In the genomic region with DNA sequence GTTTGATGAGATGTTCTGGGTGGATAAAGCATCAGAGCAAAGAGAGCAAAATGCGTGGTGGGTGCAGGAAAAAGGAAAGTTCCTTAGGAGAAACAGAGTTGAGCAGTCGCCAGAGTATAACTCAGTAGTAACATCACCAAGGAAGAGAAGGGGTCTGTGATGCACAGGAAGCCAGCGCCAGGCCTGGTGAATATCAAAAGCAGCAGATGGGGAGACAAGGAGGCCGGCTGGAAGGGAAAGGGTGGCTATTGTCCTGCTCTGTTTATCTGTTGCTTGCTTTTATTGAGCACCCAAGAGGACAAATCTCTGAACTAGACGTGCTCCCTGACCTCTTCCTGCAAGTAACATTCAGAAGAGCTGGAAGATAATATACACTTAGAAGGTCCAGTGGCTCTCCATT, we compare ENCODE assay signal across 29 cellular contexts.
"Had no signal": no experiment of that assay in that cellular context is flagged by ENCODE, and none has a peak within 500 bp of the region (broad histone marks: within the 10 kb centered on the region; RNA-seq: fewer than 3 reads in every experiment).

No MANE protein-coding gene starts in this region.

- DNase-seq: activated CD4-positive, alpha-beta T cell treated with anti-CD3 and anti-CD28 coated beads, Interleukin-2, amount 50 U/mL, for 1 hour; activated CD4-positive, CD25-positive, alpha-beta regulatory T cell treated with anti-CD3 and anti-CD28 coated beads, Interleukin-2, amount 50 U/mL, for 72 hours; activated CD8-positive, alpha-beta T cell treated with anti-CD3 and anti-CD28 coated beads for 36 hours; activated T-cell treated with anti-CD3 and anti-CD28 coated beads, Interleukin-2, amount 50 U/mL, for 4 hours; anterior cingulate cortex; endodermal cell; foreskin fibroblast; head of caudate nucleus; hippocampal formation; left lung; lower lobe of right lung; mesenchymal stem cell; mucosa of descending colon; nephron progenitor cell; right lobe of liver; stimulated activated CD4-positive, alpha-beta T cell treated with anti-CD3 and anti-CD28 coated beads, Interleukin-2, amount 100 ng/mL, for 48 hours; stimulated activated naive CD8-positive, alpha-beta T cell treated with anti-CD3 and anti-CD28 coated beads, Interleukin-15, Interleukin-2, amounts not matched to agents 100 U/mL and 50 U/mL, for 24 hours; T-helper 17 cell; T1000; upper lobe of left lung; WERI-Rb-1 had no signal

- H3K27me3 ChIP-seq: left lung, right lobe of liver, upper lobe of left lung, vagina had no signal

- H3K36me3 ChIP-seq: left lung, lower lobe of right lung, neutrophil, right lobe of liver, thoracic aorta, upper lobe of left lung, vagina, WERI-Rb-1 had no signal

- H3K4me3 Mint-ChIP-seq: activated CD8-positive, alpha-beta T cell treated with anti-CD3 and anti-CD28 coated beads for 36 hours; activated naive CD4-positive, alpha-beta T cell treated with anti-CD3 and anti-CD28 coated beads, Interleukin-2, amount 50 U/mL, for 24 hours; activated T-cell treated with anti-CD3 and anti-CD28 coated beads, Interleukin-2, amount 50 U/mL, for 4 hours; central memory CD8-positive, alpha-beta T cell; dendritic cell treated with granulocyte-macrophage colony-stimulating factor and Interleukin-4, amounts not matched to agents 40 ng/mL and 50 ng/mL, for 4 days; endodermal cell; nephron progenitor cell; T-helper 17 cell had no signal

- H3K4me1 ChIP-seq: left lung, lower lobe of right lung, right lobe of liver, upper lobe of left lung, vagina had no signal

- H3K27ac Mint-ChIP-seq: activated CD8-positive, alpha-beta T cell treated with anti-CD3 and anti-CD28 coated beads for 36 hours; activated naive CD4-positive, alpha-beta T cell treated with anti-CD3 and anti-CD28 coated beads, Interleukin-2, amount 50 U/mL, for 24 hours; activated T-helper 2 cell treated with anti-CD3 and anti-CD28 coated beads, Interferon-gamma antibody, Interleukin-2, Interleukin-4, amounts not matched to agents 10 μg/mL and 5 μg/mL and 100 μg/mL, durations not matched to agents 14 hours and 24 hours and 36 hours; dendritic cell treated with granulocyte-macrophage colony-stimulating factor and Interleukin-4, amounts not matched to agents 40 ng/mL and 50 ng/mL, for 4 days; endodermal cell; nephron progenitor cell; T-helper 17 cell had no signal

- H3K27ac ChIP-seq: left lung, lower lobe of right lung, neutrophil, right lobe of liver, thoracic aorta, upper lobe of left lung, vagina, WERI-Rb-1 had no signal

- ATAC-seq: activated CD8-positive, alpha-beta T cell treated with anti-CD3 and anti-CD28 coated beads for 36 hours; activated T-cell treated with anti-CD3 and anti-CD28 coated beads, Interleukin-2, amount 50 U/mL, for 4 hours; left lung; lower lobe of right lung; mucosa of descending colon; right lobe of liver; stimulated activated naive CD8-positive, alpha-beta T cell treated with anti-CD3 and anti-CD28 coated beads, Interleukin-15, Interleukin-2, amounts not matched to agents 100 U/mL and 50 U/mL, for 24 hours; T-helper 17 cell had no signal

- H3K9me3 ChIP-seq: left lung, lower lobe of right lung, mucosa of descending colon, neutrophil, right lobe of liver, thoracic aorta, upper lobe of left lung, vagina had no signal

- H3K9me3 Mint-ChIP-seq: activated CD8-positive, alpha-beta T cell treated with anti-CD3 and anti-CD28 coated beads for 36 hours; activated naive CD4-positive, alpha-beta T cell treated with anti-CD3 and anti-CD28 coated beads, Interleukin-2, amount 50 U/mL, for 24 hours; activated T-cell treated with anti-CD3 and anti-CD28 coated beads, Interleukin-2, amount 50 U/mL, for 4 hours; activated T-helper 2 cell treated with anti-CD3 and anti-CD28 coated beads, Interferon-gamma antibody, Interleukin-2, Interleukin-4, amounts not matched to agents 10 μg/mL and 5 μg/mL and 100 μg/mL, durations not matched to agents 14 hours and 24 hours and 36 hours; central memory CD8-positive, alpha-beta T cell; dendritic cell treated with granulocyte-macrophage colony-stimulating factor and Interleukin-4, amounts not matched to agents 40 ng/mL and 50 ng/mL, for 4 days; endodermal cell; nephron progenitor cell had no signal

- H3K27me3 Mint-ChIP-seq: activated naive CD4-positive, alpha-beta T cell treated with anti-CD3 and anti-CD28 coated beads, Interleukin-2, amount 50 U/mL, for 24 hours; central memory CD8-positive, alpha-beta T cell; T-helper 17 cell had no signal

- H3K36me3 Mint-ChIP-seq: activated naive CD4-positive, alpha-beta T cell treated with anti-CD3 and anti-CD28 coated beads, Interleukin-2, amount 50 U/mL, for 24 hours had no signal

- FAIRE-seq: bronchial epithelial cell had no signal

- H3K4me3 ChIP-seq: left lung, lower lobe of right lung, mucosa of descending colon, right lobe of liver, thoracic aorta, upper lobe of left lung, vagina had no signal
